Comparison of ENCODE assay signal across 8 cellular contexts in the genomic region with DNA sequence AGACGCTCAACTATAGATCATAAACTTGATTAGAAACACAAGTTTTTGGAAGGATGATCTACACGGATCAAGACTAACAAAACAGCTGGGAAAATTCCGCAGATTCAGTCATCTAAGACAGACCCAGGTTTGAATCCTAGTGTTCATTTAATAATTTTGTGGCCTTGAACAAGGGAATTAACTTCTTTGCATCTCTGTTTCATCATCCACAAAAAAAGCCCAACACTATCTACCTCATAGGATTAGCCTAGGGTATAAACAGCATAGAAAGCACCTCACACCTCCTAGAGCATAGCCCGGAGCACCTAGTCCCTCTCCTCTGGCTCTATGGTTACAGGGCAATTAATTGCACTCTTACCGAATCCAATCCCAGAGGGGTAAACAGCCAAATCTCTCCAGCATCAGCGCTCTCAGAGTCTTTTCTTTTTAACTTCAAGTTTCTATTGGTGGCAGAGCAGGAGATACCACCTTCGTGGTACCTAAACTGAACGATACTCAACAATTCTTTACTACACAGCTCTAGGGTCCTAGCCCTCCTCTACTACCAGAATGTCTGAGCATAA. TPM values are rescaled to one million over a fixed set of nuclear protein-coding genes. Genes with fewer than 3 reads are reported as not detected.
DNase-seq lines count a peak whose midpoint lies in the region; ATAC-seq and TF ChIP-seq lines count a peak whose summit lies in the region.

No MANE protein-coding gene starts in this region.

- H3K27me3 ChIP-seq in iPS-20b (ENCODE audit: insufficient read depth, low read length) (no peaks in the 10 kb centered on the region), thoracic aorta (replicated peaks; ENCODE audit: insufficient read depth) (no peaks in the 10 kb centered on the region)

- H3K27ac ChIP-seq in iPS-20b (ENCODE audit: low read length) = no peak overlapping the region
- peak overlapping the region; percentile 10 to 97 for H3K27ac ChIP-seq in thoracic aorta

- H3K9me3 Mint-ChIP-seq in activated naive CD4-positive, alpha-beta T cell treated with anti-CD3 and anti-CD28 coated beads for 36 hours = no peaks in the 10 kb centered on the region
- no peaks in the 10 kb centered on the region for H3K9me3 Mint-ChIP-seq in activated CD4-positive, alpha-beta memory T cell treated with anti-CD3 and anti-CD28 coated beads, Interleukin-2, amount 10 ng/mL, durations not matched to agents 7 days and 5 days

- H3K4me1 ChIP-seq in iPS-20b (ENCODE audit: insufficient read depth, low read length) (peaks cover 33% of the 10 kb centered on the region), thoracic aorta (ENCODE audit: control insufficient read depth in 1 of 2, low read depth in 2 of 2) (peaks cover 17 to 43% of the 10 kb centered on the region in 2 donors)

- no peak for ATAC-seq in thoracic aorta (ENCODE audit: insufficient number of reproducible peaks, low FRiP score, low read depth)

- H3K4me3 Mint-ChIP-seq in activated naive CD4-positive, alpha-beta T cell treated with anti-CD3 and anti-CD28 coated beads for 36 hours = peak overlapping the region; percentile 96
- peak overlapping the region; percentile 98 for H3K4me3 Mint-ChIP-seq in activated CD4-positive, alpha-beta memory T cell treated with anti-CD3 and anti-CD28 coated beads, Interleukin-2, amount 10 ng/mL, durations not matched to agents 7 days and 5 days

- CTCF ChIA-PET in activated naive CD4-positive, alpha-beta T cell treated with anti-CD3 and anti-CD28 coated beads for 36 hours (lab: Charles Lee) = interaction anchor here (0.6 to 1.7 kb wide), 3 partner anchors 9 to 232 kb away, joined by 3 to 4 read pairs (median 4); no protein-coding TSS in a partner anchor
- CTCF ChIA-PET in activated CD4-positive, alpha-beta memory T cell treated with anti-CD3 and anti-CD28 coated beads, Interleukin-2, amount 10 ng/mL, durations not matched to agents 7 days and 5 days (lab: Charles Lee) = interaction anchor here (1.0 to 3.4 kb wide), 2 partner anchors 142 to 166 kb away, joined by 3 to 14 read pairs; no protein-coding TSS in a partner anchor

- H3K36me3 ChIP-seq in iPS-20b (ENCODE audit: insufficient read depth, low read depth, low read length) = no peaks in the 10 kb centered on the region
- no peaks in the 10 kb centered on the region for H3K36me3 ChIP-seq in thoracic aorta

- no peaks in the 10 kb centered on the region for H3K27me3 Mint-ChIP-seq in activated naive CD4-positive, alpha-beta T cell treated with anti-CD3 and anti-CD28 coated beads for 36 hours (ENCODE audit: low read depth)
- no peaks in the 10 kb centered on the region for H3K27me3 Mint-ChIP-seq in activated CD4-positive, alpha-beta memory T cell treated with anti-CD3 and anti-CD28 coated beads, Interleukin-2, amount 10 ng/mL, durations not matched to agents 7 days and 5 days

- H3K9ac ChIP-seq in iPS-20b (ENCODE audit: low read depth, low read length) = peak overlapping the region; percentile 100; the same call in 1 of the 2 replicates

- H3K36me3 Mint-ChIP-seq in activated naive CD4-positive, alpha-beta T cell treated with anti-CD3 and anti-CD28 coated beads for 36 hours (ENCODE audit: low read depth) = peaks cover 17% of the 10 kb centered on the region
- peaks cover 51% of the 10 kb centered on the region for H3K36me3 Mint-ChIP-seq in activated CD4-positive, alpha-beta memory T cell treated with anti-CD3 and anti-CD28 coated beads, Interleukin-2, amount 10 ng/mL, durations not matched to agents 7 days and 5 days (ENCODE audit: low read depth)

- intact Hi-C loops in activated naive CD4-positive, alpha-beta T cell treated with anti-CD3 and anti-CD28 coated beads for 36 hours (cut with micrococcal nuclease) = loop anchor here (2.0 kb wide), 1 partner anchor 43 kb away; no protein-coding TSS in a partner anchor

- peak overlapping the region; percentile 96 for H3K4me3 ChIP-seq in iPS-20b (ENCODE audit: low read length)
- peak overlapping the region; percentile 98 for H3K4me3 ChIP-seq in thoracic aorta

- H3K27ac Mint-ChIP-seq in activated naive CD4-positive, alpha-beta T cell treated with anti-CD3 and anti-CD28 coated beads for 36 hours = peak overlapping the region; percentile 99
- H3K27ac Mint-ChIP-seq in activated CD4-positive, alpha-beta memory T cell treated with anti-CD3 and anti-CD28 coated beads, Interleukin-2, amount 10 ng/mL, durations not matched to agents 7 days and 5 days = peak overlapping the region; percentile 45

- POLR2A ChIA-PET in activated CD4-positive, alpha-beta memory T cell treated with anti-CD3 and anti-CD28 coated beads, Interleukin-2, amount 10 ng/mL, durations not matched to agents 7 days and 5 days (lab: Charles Lee) = interaction anchor here (1.3 to 12.3 kb wide), 5 partner anchors 8 to 166 kb away, joined by 4 to 374 read pairs (median 8); no protein-coding TSS in a partner anchor

- DNase-seq in activated naive CD4-positive, alpha-beta T cell treated with anti-CD3 and anti-CD28 coated beads for 36 hours = no peak
- no peak for DNase-seq in activated naive CD4-positive, alpha-beta T cell (lab: John Stamatoyannopoulos, UW)
- no peak for DNase-seq in activated CD4-positive, alpha-beta memory T cell treated with anti-CD3 and anti-CD28 coated beads, Interleukin-2, amount 10 ng/mL, durations not matched to agents 7 days and 5 days
- DNase-seq in thoracic aorta (ENCODE audit: low spot score) (no peak), NCI-H1048 (lab: John Stamatoyannopoulos, UW) (no peak), amygdala (lab: John Stamatoyannopoulos, UW) (no peak), superior temporal gyrus (ENCODE audit: extremely low spot score) (no peak)

- TF ChIP-seq CTCF in thoracic aorta (IDR thresholded peaks at IDR 0.05) = no peak

- H3K9me3 ChIP-seq in iPS-20b (ENCODE audit: insufficient read depth, low read depth, low read length) = no peaks in the 10 kb centered on the region
- no peaks in the 10 kb centered on the region for H3K9me3 ChIP-seq in thoracic aorta

- peaks cover 53% of the 10 kb centered on the region for H3K4me1 Mint-ChIP-seq in activated naive CD4-positive, alpha-beta T cell treated with anti-CD3 and anti-CD28 coated beads for 36 hours (ENCODE audit: low read depth)
- peaks cover 50% of the 10 kb centered on the region for H3K4me1 Mint-ChIP-seq in activated CD4-positive, alpha-beta memory T cell treated with anti-CD3 and anti-CD28 coated beads, Interleukin-2, amount 10 ng/mL, durations not matched to agents 7 days and 5 days

RNA-seq across cellular contexts. Expression of a gene that starts 3.5 kb away (rescaled TPM):
- total RNA-seq in activated naive CD4-positive, alpha-beta T cell treated with anti-CD3 and anti-CD28 coated beads for 36 hours = 100 to 1,000 TPM; 149 to 162 TPM
- 100 to 1,000 TPM; 178 to 187 TPM for total RNA-seq in activated CD4-positive, alpha-beta memory T cell treated with anti-CD3 and anti-CD28 coated beads, Interleukin-2, amount 10 ng/mL, durations not matched to agents 7 days and 5 days
- total RNA-seq in thoracic aorta = 100 to 1,000 TPM in 1 of 2 donors, 10 to 100 TPM in 1; 67.0 to 109 TPM
